ENCODE assay signal across 13 cellular contexts in the genomic region with DNA sequence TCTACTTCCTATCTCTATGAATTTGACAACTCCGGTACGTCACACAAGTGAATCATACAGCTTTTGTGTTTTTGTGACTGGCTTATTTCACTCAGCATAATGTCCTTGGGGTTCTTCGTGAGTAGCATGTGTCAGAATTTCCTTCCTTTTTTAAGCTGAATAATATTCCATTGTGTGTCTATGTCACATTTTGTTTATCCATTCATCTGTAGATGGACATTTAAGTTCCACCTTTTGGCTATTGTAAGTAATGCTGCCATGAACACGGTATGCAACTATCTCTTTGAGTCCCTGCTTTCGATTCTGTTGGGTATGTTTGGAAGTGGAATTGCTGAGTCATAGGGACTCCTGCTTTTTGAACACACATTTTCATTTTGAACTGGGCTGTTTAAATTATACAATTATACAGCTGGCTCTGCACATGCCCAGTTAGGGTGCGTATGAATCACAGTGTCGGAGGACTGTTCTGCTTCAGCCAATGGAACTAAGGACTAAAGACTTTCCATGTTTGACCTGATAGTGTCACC. TPM values are rescaled to one million over a fixed set of nuclear protein-coding genes. Genes with fewer than 3 reads are reported as not detected.
DNase-seq lines count a peak whose midpoint lies in the region; ATAC-seq and TF ChIP-seq lines count a peak whose summit lies in the region.
"Had no signal": no experiment of that assay in that cellular context is flagged by ENCODE, and none has a peak within 500 bp of the region (broad histone marks: within the 10 kb centered on the region; RNA-seq: fewer than 3 reads in every experiment).

No MANE protein-coding gene starts in this region.

- no peak for TF ChIP-seq POLR2A in vagina (IDR thresholded peaks at IDR 0.05)

- POLR2A ChIA-PET in T-cell (lab: Charles Lee), result no interaction called here

- no peaks in the 10 kb centered on the region for H3K36me3 Mint-ChIP-seq in T-cell
- H3K36me3 Mint-ChIP-seq: natural killer cell treated with Interleukin-12 subunit alpha and Interleukin-12 subunit beta and Interleukin-15 and Interleukin-18, amount 100 ng/mL, for 72 hours had no signal

- H3K4me1 ChIP-seq in vagina, result no peaks in the 10 kb centered on the region

- H3K4me3 Mint-ChIP-seq in T-cell, result no peak overlapping the region
- H3K4me3 Mint-ChIP-seq: natural killer cell treated with Interleukin-12 subunit alpha and Interleukin-12 subunit beta and Interleukin-15 and Interleukin-18, amount 100 ng/mL, for 72 hours had no signal

- H3K4me3 ChIP-seq in vagina, result no peak overlapping the region
- H3K4me3 ChIP-seq: upper lobe of left lung had no signal

- CTCF ChIA-PET in T-cell (lab: Charles Lee), result interaction anchor here in 1 of 2 donors (0.6 kb wide), 1 partner anchor 168 kb away, joined by 3 read pairs; no protein-coding TSS in a partner anchor

- DNase-seq in AG09319 (ENCODE audit: extremely low read depth, low read depth) (peak; percentile 23), HCEC 1CT (peak; percentile 63), amniotic epithelial cell (ENCODE audit: low read depth) (peak; percentile 67), medulla oblongata (ENCODE audit: extremely low spot score) (peak; percentile 10), vagina (ENCODE audit: extremely low spot score in 2 of 2) (no peak), NCI-H446 (lab: John Stamatoyannopoulos, UW) (no peak), T-cell (no peak)
- DNase-seq: cortex of kidney, DMS79 treated with DMSO at 0.1 percent for 48 hours, NCI-H187, upper lobe of left lung had no signal

- no peaks in the 10 kb centered on the region for H3K36me3 ChIP-seq in vagina
- H3K36me3 ChIP-seq: upper lobe of left lung had no signal

- H3K9me3 ChIP-seq in vagina, result no peaks in the 10 kb centered on the region
- H3K9me3 ChIP-seq: upper lobe of left lung had no signal

- peaks cover 10 to 13% of the 10 kb centered on the region in 2 donors for H3K27me3 Mint-ChIP-seq in T-cell

- no peak for TF ChIP-seq CTCF in AG09319 (IDR thresholded peaks at IDR 0.05; ENCODE audit: low read depth, low read length)
- TF ChIP-seq CTCF in vagina (IDR thresholded peaks at IDR 0.05), result no peak

- intact Hi-C loops in vagina (cut with DNase I), result loop anchor here (5.0 kb wide), 1 partner anchor 128 kb away; no protein-coding TSS in a partner anchor

- no peaks in the 10 kb centered on the region for H3K4me1 Mint-ChIP-seq in T-cell

- H3K27me3 ChIP-seq in vagina, result no peaks in the 10 kb centered on the region
- H3K27me3 ChIP-seq: upper lobe of left lung had no signal

- no peak overlapping the region for H3K27ac ChIP-seq in vagina
- H3K27ac ChIP-seq: upper lobe of left lung had no signal

- H3K9me3 Mint-ChIP-seq in T-cell, result no peaks in the 10 kb centered on the region
- H3K9me3 Mint-ChIP-seq: natural killer cell treated with Interleukin-12 subunit alpha and Interleukin-12 subunit beta and Interleukin-15 and Interleukin-18, amount 100 ng/mL, for 72 hours had no signal

- ATAC-seq in GM21717 (IDR thresholded peaks at IDR 0.05; ENCODE audit: unreplicated experiment) (no peak), T-cell (replicated peaks in 1 of 4) (no peak)

- H3K27ac Mint-ChIP-seq in T-cell, result no peak overlapping the region
- H3K27ac Mint-ChIP-seq: natural killer cell treated with Interleukin-12 subunit alpha and Interleukin-12 subunit beta and Interleukin-15 and Interleukin-18, amount 100 ng/mL, for 72 hours had no signal

RNA-seq across cellular contexts. Expression of a gene that starts 43.0 kb away (rescaled TPM):
- total RNA-seq in vagina, result not detected
- not detected for total RNA-seq in T-cell
- total RNA-seq: natural killer cell treated with Interleukin-12 subunit alpha and Interleukin-12 subunit beta and Interleukin-15 and Interleukin-18, amount 100 ng/mL, for 72 hours; upper lobe of left lung had no signal

Comparison
In these comparisons a context has a peak if more than half of its experiments do, and no peak if none do; other contexts are left out.
1. DNase-seq: peak in AG09319 (single experiment), HCEC 1CT (single experiment), amniotic epithelial cell (single experiment) and medulla oblongata (single experiment); none in vagina (0 of 2), NCI-H446 (0 of 2) and T-cell (0 of 34).